Comparison of ENCODE assay signal across 14 cellular contexts in genomic region chr15:100570282-100570681, GRCh38. TPM values are rescaled to one million over a fixed set of nuclear protein-coding genes. Genes with fewer than 3 reads are reported as not detected.
DNase-seq lines count a peak whose midpoint lies in the region; ATAC-seq and TF ChIP-seq lines count a peak whose summit lies in the region.
"Had no signal": no experiment of that assay in that cellular context is flagged by ENCODE, and none has a peak within 500 bp of the region (broad histone marks: within the 10 kb centered on the region; RNA-seq: fewer than 3 reads in every experiment).

No MANE protein-coding gene starts in this region.

- intact Hi-C loops in activated naive CD4-positive, alpha-beta T cell treated with anti-CD3 and anti-CD28 coated beads for 36 hours (cut with micrococcal nuclease) = no loop called here
- intact Hi-C loops in naive thymus-derived CD4-positive, alpha-beta T cell (cut with micrococcal nuclease) = loop anchor here in 1 of 2 donors (2.0 kb wide), 1 partner anchor 641 kb away; no protein-coding TSS in a partner anchor
- intact Hi-C loops in head of caudate nucleus (cut with DNase I) (loop anchor here (5.0 kb wide), 1 partner anchor 223 kb away; no protein-coding TSS in a partner anchor), tibial artery (cut with DNase I; ENCODE audit: low total_unique reads) (loop anchor here (10.0 kb wide), 1 partner anchor 635 kb away; no protein-coding TSS in a partner anchor)

- no peaks in the 10 kb centered on the region for H3K9me3 ChIP-seq in naive thymus-derived CD4-positive, alpha-beta T cell (ENCODE audit: control insufficient read depth in 2 of 3, low read length in 3 of 3)
- no peaks in the 10 kb centered on the region for H3K9me3 ChIP-seq in tibial artery
- H3K9me3 ChIP-seq: SJCRH30, vagina had no signal

- CTCF ChIA-PET in activated naive CD4-positive, alpha-beta T cell treated with anti-CD3 and anti-CD28 coated beads for 36 hours (lab: Charles Lee) = interaction anchor here (1.0 to 1.4 kb wide), 5 partner anchors 19 to 220 kb away, joined by 3 to 10 read pairs (median 3); no protein-coding TSS in a partner anchor
- CTCF ChIA-PET in WTC11 (lab: Charles Lee) = no interaction called here
- CTCF ChIA-PET in naive thymus-derived CD4-positive, alpha-beta T cell (lab: Charles Lee) = interaction anchor here (0.7 to 6.2 kb wide), 5 partner anchors 28 to 642 kb away, joined by 3 to 135 read pairs (median 6); partner anchors contain the start of gene ADAMTS17

- no peak overlapping the region for H3K4me3 ChIP-seq in naive thymus-derived CD4-positive, alpha-beta T cell (ENCODE audit: low read length)
- H3K4me3 ChIP-seq in tibial artery = no peak overlapping the region
- H3K4me3 ChIP-seq: SJCRH30, vagina had no signal

- peaks cover 38% of the 10 kb centered on the region for H3K4me1 Mint-ChIP-seq in activated naive CD4-positive, alpha-beta T cell treated with anti-CD3 and anti-CD28 coated beads for 36 hours (ENCODE audit: low read depth)
- no peaks in the 10 kb centered on the region for H3K4me1 Mint-ChIP-seq in WTC11
- peaks cover 24 to 71% (median 60%) of the 10 kb centered on the region in 7 donors for H3K4me1 Mint-ChIP-seq in naive thymus-derived CD4-positive, alpha-beta T cell
- H3K4me1 Mint-ChIP-seq: brain had no signal

- no peak for DNase-seq in activated naive CD4-positive, alpha-beta T cell treated with anti-CD3 and anti-CD28 coated beads for 36 hours
- DNase-seq in activated naive CD4-positive, alpha-beta T cell treated with Interleukin-2 at 50 U/mL for 16 hours = no peak
- DNase-seq in WTC11 (ENCODE audit: low spot score) (no peak), head of caudate nucleus (no peak), tibial artery (no peak)
- DNase-seq in naive thymus-derived CD4-positive, alpha-beta T cell = no peak
- DNase-seq: activated CD8-positive, alpha-beta memory T cell treated with anti-CD3 and anti-CD28 coated beads for 24 hours; SJCRH30 had no signal

- H3K27me3 Mint-ChIP-seq in activated naive CD4-positive, alpha-beta T cell treated with anti-CD3 and anti-CD28 coated beads for 36 hours (ENCODE audit: low read depth) = no peaks in the 10 kb centered on the region
- no peaks in the 10 kb centered on the region for H3K27me3 Mint-ChIP-seq in WTC11 (ENCODE audit: low read depth)
- H3K27me3 Mint-ChIP-seq in naive thymus-derived CD4-positive, alpha-beta T cell = no peaks in the 10 kb centered on the region
- H3K27me3 Mint-ChIP-seq: brain had no signal

- peak overlapping the region; percentile 65 for H3K27ac ChIP-seq in naive thymus-derived CD4-positive, alpha-beta T cell (ENCODE audit: low read depth, low read length)
- no peak overlapping the region for H3K27ac ChIP-seq in tibial artery
- H3K27ac ChIP-seq: SJCRH30, vagina had no signal

- H3K36me3 Mint-ChIP-seq in activated naive CD4-positive, alpha-beta T cell treated with anti-CD3 and anti-CD28 coated beads for 36 hours (ENCODE audit: low read depth) = peaks cover 43% of the 10 kb centered on the region
- peaks cover 14% of the 10 kb centered on the region for H3K36me3 Mint-ChIP-seq in WTC11
- H3K36me3 Mint-ChIP-seq in naive thymus-derived CD4-positive, alpha-beta T cell = peaks cover 5 to 54% (median 26%) of the 10 kb centered on the region in 5 donors

- POLR2A ChIA-PET in WTC11 (lab: Charles Lee) = no interaction called here
- POLR2A ChIA-PET in naive thymus-derived CD4-positive, alpha-beta T cell (lab: Charles Lee) = interaction anchor here (1.0 to 3.5 kb wide), 5 partner anchors 9 to 647 kb away, joined by 3 to 35 read pairs (median 6); partner anchors contain the start of genes ASB7 and LINS1

- H3K9me3 Mint-ChIP-seq in activated naive CD4-positive, alpha-beta T cell treated with anti-CD3 and anti-CD28 coated beads for 36 hours = no peaks in the 10 kb centered on the region
- no peaks in the 10 kb centered on the region for H3K9me3 Mint-ChIP-seq in WTC11
- no peaks in the 10 kb centered on the region for H3K9me3 Mint-ChIP-seq in naive thymus-derived CD4-positive, alpha-beta T cell
- H3K9me3 Mint-ChIP-seq: brain had no signal

- H3K4me1 ChIP-seq in naive thymus-derived CD4-positive, alpha-beta T cell (ENCODE audit: control insufficient read depth in 2 of 2, insufficient read depth in 2 of 2, low read length in 2 of 2) = peaks cover 0 to 36% of the 10 kb centered on the region in 2 donors
- no peaks in the 10 kb centered on the region for H3K4me1 ChIP-seq in tibial artery
- H3K4me1 ChIP-seq: SJCRH30, vagina had no signal

- peak overlapping the region; percentile 84 for H3K27ac Mint-ChIP-seq in activated naive CD4-positive, alpha-beta T cell treated with anti-CD3 and anti-CD28 coated beads for 36 hours
- H3K27ac Mint-ChIP-seq in WTC11 = no peak overlapping the region
- H3K27ac Mint-ChIP-seq in naive thymus-derived CD4-positive, alpha-beta T cell = peak overlapping the region; percentile 84 to 99 (median 94)

- TF ChIP-seq CTCF in WTC11 (IDR thresholded peaks at IDR 0.05) = no peak
- TF ChIP-seq CTCF in tibial artery (IDR thresholded peaks at IDR 0.05) = no peak

- H3K36me3 ChIP-seq in naive thymus-derived CD4-positive, alpha-beta T cell (ENCODE audit: control insufficient read depth in 2 of 3, insufficient read depth in 3 of 3, low read length in 3 of 3) = peaks cover 0 to 26% (median 18%) of the 10 kb centered on the region in 3 experiments
- peaks cover 12 to 34% (median 34%) of the 10 kb centered on the region in 3 donors for H3K36me3 ChIP-seq in tibial artery

- ATAC-seq in HG02623 (IDR thresholded peaks at IDR 0.05; ENCODE audit: unreplicated experiment) = peak; percentile 20
- ATAC-seq in WTC11 = no peak
- ATAC-seq in naive thymus-derived CD4-positive, alpha-beta T cell = no peak
- no peak for ATAC-seq in GM21526 (IDR thresholded peaks at IDR 0.05; ENCODE audit: low FRiP score, unreplicated experiment)

- no peak overlapping the region for H3K4me3 Mint-ChIP-seq in activated naive CD4-positive, alpha-beta T cell treated with anti-CD3 and anti-CD28 coated beads for 36 hours
- H3K4me3 Mint-ChIP-seq in WTC11 = no peak overlapping the region
- peak overlapping the region in 8 of 10 donors; percentile 2 to 86 (median 80) for H3K4me3 Mint-ChIP-seq in naive thymus-derived CD4-positive, alpha-beta T cell
- H3K4me3 Mint-ChIP-seq: brain had no signal

- H3K27me3 ChIP-seq in naive thymus-derived CD4-positive, alpha-beta T cell (ENCODE audit: control insufficient read depth in 2 of 2, insufficient read depth in 2 of 2, low read length in 2 of 2) = no peaks in the 10 kb centered on the region
- no peaks in the 10 kb centered on the region for H3K27me3 ChIP-seq in tibial artery
- H3K27me3 ChIP-seq: SJCRH30, vagina had no signal

TF ChIP-seq in WTC11, 78 proteins besides CTCF, POLR2A, EP300 and RAD21 (continues in another document):
- TF ChIP-seq CREB1 (CRISPR knock-in tag; IDR thresholded peaks at IDR 0.05) (no peak), SMAD3 (CRISPR knock-in tag; IDR thresholded peaks at IDR 0.05; ENCODE audit: borderline replicate concordance) (no peak), ZNF121 (CRISPR knock-in tag; IDR thresholded peaks at IDR 0.05) (no peak), ZNF281 (CRISPR knock-in tag; IDR thresholded peaks at IDR 0.05) (no peak), GRHL2 (CRISPR knock-in tag; IDR thresholded peaks at IDR 0.05; ENCODE audit: insufficient replicate concordance, severe bottlenecking) (no peak), ZBTB21 (CRISPR knock-in tag; IDR thresholded peaks at IDR 0.05; ENCODE audit: borderline replicate concordance) (no peak), USF2 (CRISPR knock-in tag; IDR thresholded peaks at IDR 0.05) (peak; percentile 78)

RNA-seq across cellular contexts. Expression of gene LINS1, which starts 31.7 kb away (rescaled TPM):
- total RNA-seq in activated naive CD4-positive, alpha-beta T cell treated with anti-CD3 and anti-CD28 coated beads for 36 hours = 10 to 100 TPM; 36.8 to 37.1 TPM
- total RNA-seq in WTC11 (2021) = 6.2 to 10.4 TPM (median 9.1 TPM) in 3 replicates
- 100 to 1,000 TPM in 1 of 5 experiments, 10 to 100 TPM in 4; 50.7 to 116 (median 76.9) TPM for total RNA-seq in naive thymus-derived CD4-positive, alpha-beta T cell
- 100 to 1,000 TPM in 1 of 2 donors, 10 to 100 TPM in 1; 98.1 to 104 TPM for polyA plus RNA-seq in naive thymus-derived CD4-positive, alpha-beta T cell

RNA-seq across cellular contexts. Expression of gene ASB7, which starts 32.1 kb away (rescaled TPM):
- total RNA-seq in activated naive CD4-positive, alpha-beta T cell treated with anti-CD3 and anti-CD28 coated beads for 36 hours = 10 to 100 TPM; 15.6 to 16.8 TPM
- total RNA-seq in WTC11 (2021) = 11.5 to 13.4 TPM (median 12.9 TPM) in 3 replicates
- total RNA-seq in naive thymus-derived CD4-positive, alpha-beta T cell = 10 to 100 TPM; 15.4 to 27.2 (median 18.9) TPM
- 10 to 100 TPM; 11.8 to 17.6 TPM for polyA plus RNA-seq in naive thymus-derived CD4-positive, alpha-beta T cell

RNA-seq across cellular contexts. Expression of gene CERS3, which starts 41.5 kb away (rescaled TPM):
- under 1 TPM; 0.21 to 0.25 TPM for total RNA-seq in activated naive CD4-positive, alpha-beta T cell treated with anti-CD3 and anti-CD28 coated beads for 36 hours
- 0.74 to 1.5 TPM (median 0.94 TPM) in 3 replicates for total RNA-seq in WTC11 (2021)
- total RNA-seq in naive thymus-derived CD4-positive, alpha-beta T cell = 1 to 10 TPM; 1.8 to 5.5 (median 4.0) TPM
- polyA plus RNA-seq in naive thymus-derived CD4-positive, alpha-beta T cell = under 1 TPM; 0.27 to 0.55 TPM
- total RNA-seq: epithelial cell of proximal tubule, NCI-H460 had no signal

Comparison
In these comparisons a context has a peak if more than half of its experiments do, and no peak if none do; other contexts are left out.
1. H3K4me3 Mint-ChIP-seq: peak in naive thymus-derived CD4-positive, alpha-beta T cell (8 of 10); none in activated naive CD4-positive, alpha-beta T cell treated with anti-CD3 and anti-CD28 coated beads for 36 hours (single experiment) and WTC11 (single experiment).